16 cellular contexts compared by ENCODE assay signal in the genomic region with DNA sequence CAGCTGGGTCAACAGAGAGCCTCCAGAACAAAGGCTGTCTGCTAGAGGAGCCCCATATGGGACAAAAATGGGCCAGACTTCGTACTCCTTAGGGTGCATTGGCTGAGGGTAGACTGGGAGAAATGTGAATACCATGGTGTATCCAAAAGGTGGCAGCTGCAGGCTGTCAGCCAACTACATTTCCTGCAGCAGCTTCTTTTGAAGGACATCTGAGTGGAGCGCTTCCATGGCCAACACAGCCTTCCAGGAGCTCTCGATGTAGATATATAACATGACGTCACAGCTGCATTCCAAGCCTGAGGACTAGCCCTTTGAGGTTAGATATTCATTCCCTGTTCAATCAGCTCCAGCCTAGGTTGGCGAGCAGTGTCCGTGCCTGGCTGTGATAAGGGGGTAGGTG.
DNase-seq lines count a peak whose midpoint lies in the region; ATAC-seq, FAIRE-seq and TF ChIP-seq lines count a peak whose summit lies in the region.
"Had no signal": no experiment of that assay in that cellular context is flagged by ENCODE, and none has a peak within 500 bp of the region (broad histone marks: within the 10 kb centered on the region; RNA-seq: fewer than 3 reads in every experiment).

No MANE protein-coding gene starts in this region.

- no peak for ATAC-seq in K562
- ATAC-seq in lung (ENCODE audit: insufficient read depth, low FRiP score): no peak
- ATAC-seq in GM21528 (IDR thresholded peaks at IDR 0.05; ENCODE audit: low FRiP score, unreplicated experiment): no peak
- ATAC-seq in GM19467 (IDR thresholded peaks at IDR 0.05; ENCODE audit: unreplicated experiment): no peak
- no peak for ATAC-seq in GM18907 (IDR thresholded peaks at IDR 0.05; ENCODE audit: unreplicated experiment)
- no peak for ATAC-seq in HG02938 (IDR thresholded peaks at IDR 0.05; ENCODE audit: unreplicated experiment)
- ATAC-seq: gastroesophageal sphincter had no signal

- no peak for TF ChIP-seq POLR2A in K562 (conservative IDR thresholded peaks at IDR 0.05)

- POLR2A ChIA-PET in K562 (lab: Yijun Ruan, JAX): interaction anchor here (0.6 kb wide), 1 partner anchor 560 kb away, joined by 3 read pairs; no protein-coding TSS in a partner anchor

- peak; percentile 13; the same call in 1 of the 2 replicates for TF ChIP-seq RAD21 in Ishikawa (IDR thresholded peaks at IDR 0.05; ENCODE audit: low read depth)
- TF ChIP-seq RAD21 in K562 (CRISPR knock-in tag; conservative IDR thresholded peaks at IDR 0.05 in 1 of 2, IDR thresholded peaks at IDR 0.05 in 1 of 2): no peak

- H3K9ac ChIP-seq in K562 (ENCODE audit: insufficient read depth in 1 of 2, low read depth in 2 of 2, low read length in 2 of 2): no peak overlapping the region

- in situ Hi-C loops in K562 (cut with MboI): no loop called here

- BruUV-seq in K562 (replicated peaks; lab: Mats Ljungman, UMichigan): no TSS peak

- FAIRE-seq in K562 (lab: Jason Lieb, UNC): no peak

- TF ChIP-seq EP300 in Ishikawa (IDR thresholded peaks at IDR 0.05; ENCODE audit: borderline replicate concordance) (no peak), K562 (IDR thresholded peaks at IDR 0.05; ENCODE audit: low read length) (no peak)

- H3K27ac ChIP-seq in K562 (ENCODE audit: extremely low read depth, low read depth, low read length) (no peak overlapping the region), lung (ENCODE audit: low read depth in 1 of 2, low read length in 1 of 2) (no peak overlapping the region)
- H3K27ac ChIP-seq: gastroesophageal sphincter, sigmoid colon, thoracic aorta had no signal

- no peaks in the 10 kb centered on the region for H3K36me3 ChIP-seq in K562 (ENCODE audit: control insufficient read depth, insufficient read depth, low read length)
- no peaks in the 10 kb centered on the region for H3K36me3 ChIP-seq in lung (ENCODE audit: control insufficient read depth in 2 of 2, insufficient read depth in 2 of 2, low read length in 2 of 2)
- H3K36me3 ChIP-seq: gastroesophageal sphincter, HAP-1, sigmoid colon, thoracic aorta had no signal

- H3K79me2 ChIP-seq in K562 (ENCODE audit: control insufficient read depth, insufficient read depth, low read length): no peaks in the 10 kb centered on the region

- H3K9me3 ChIP-seq in K562 (replicated peaks; ENCODE audit: control insufficient read depth, insufficient read depth, low read depth, low read length) (no peaks in the 10 kb centered on the region), lung (ENCODE audit: control insufficient read depth in 2 of 2, insufficient read depth in 1 of 2, low read length in 1 of 2) (no peaks in the 10 kb centered on the region)
- H3K9me3 ChIP-seq: gastroesophageal sphincter, HAP-1, sigmoid colon, thoracic aorta had no signal

- H3K4me2 ChIP-seq in K562 (ENCODE audit: insufficient read depth, low read length): no peak overlapping the region

- no peaks in the 10 kb centered on the region for H4K20me1 ChIP-seq in K562 (replicated peaks; ENCODE audit: control insufficient read depth, insufficient read depth, low read length)

- CTCF ChIA-PET in K562 (lab: Yijun Ruan, JAX; ENCODE audit: low intra/inter-chr PET ratio): no interaction called here

- peaks cover 6 to 29% of the 10 kb centered on the region in 2 experiments; a peak in 4 of 5 replicates for H3K27me3 ChIP-seq in K562 (ENCODE audit: control insufficient read depth in 2 of 2, insufficient read depth in 2 of 2, low read length in 2 of 2)
- H3K27me3 ChIP-seq in lung (ENCODE audit: control insufficient read depth, insufficient read depth): no peaks in the 10 kb centered on the region
- H3K27me3 ChIP-seq: gastroesophageal sphincter, sigmoid colon had no signal

- intact Hi-C loops in K562 (cut with micrococcal nuclease): no loop called here

- H3K4me3 ChIP-seq in K562 (no peak overlapping the region), lung (no peak overlapping the region)
- H3K4me3 ChIP-seq: gastroesophageal sphincter, HAP-1, sigmoid colon, thoracic aorta had no signal

- H2AFZ ChIP-seq in K562 (ENCODE audit: low read depth, low read length): no peak overlapping the region

- 0% methylated on average over 6 of the region's 6 CpGs for WGBS in K562 (ENCODE audit: insufficient coverage, low coverage, missing lambda C conversion rate)
- WGBS in lung, 2 donors: 65 to 80% methylated on average over 6 of the region's 6 CpGs

- DNase-seq in DMS153 (lab: John Stamatoyannopoulos, UW): peak; percentile 16
- no peak for DNase-seq in K562 (ENCODE audit: extremely low read depth in 1 of 4, low spot score in 3 of 4)
- peak; percentile 29 for DNase-seq in lung (ENCODE audit: low spot score)
- DNase-seq: activated CD4-positive, alpha-beta memory T cell treated with anti-CD3 and anti-CD28 coated beads, Interleukin-2, amount 10 ng/mL, durations not matched to agents 7 days and 5 days; EL; nucleus accumbens; OCI-M1; sigmoid colon had no signal

- H3K9me1 ChIP-seq in K562 (ENCODE audit: control insufficient read depth, insufficient read depth, low read length): no peaks in the 10 kb centered on the region

- H3K4me1 ChIP-seq in K562 (replicated peaks in 1 of 2; ENCODE audit: control insufficient read depth in 2 of 2, insufficient read depth in 2 of 2, low read length in 2 of 2): no peaks in the 10 kb centered on the region
- no peaks in the 10 kb centered on the region for H3K4me1 ChIP-seq in lung (ENCODE audit: control insufficient read depth in 2 of 2, insufficient read depth in 2 of 2, low read length in 2 of 2)
- H3K4me1 ChIP-seq: gastroesophageal sphincter, HAP-1, sigmoid colon had no signal

- TF ChIP-seq CTCF in K562 (IDR thresholded peaks at IDR 0.05 in 2 of 3, conservative IDR thresholded peaks at IDR 0.05 in 1 of 3; ENCODE audit: insufficient read depth in 2 of 3, low read depth in 1 of 3, low read length in 3 of 3) (no peak), lung (IDR thresholded peaks at IDR 0.05; ENCODE audit: control extremely low read depth, extremely low read depth) (no peak)

TF ChIP-seq in Ishikawa, 13 proteins besides CTCF, POLR2A, EP300 and RAD21 (continues in another document):
- no peak for TF ChIP-seq TCF12 (IDR thresholded peaks at IDR 0.05; ENCODE audit: low read depth)
- no peak for TF ChIP-seq TEAD4 (IDR thresholded peaks at IDR 0.05)
- TF ChIP-seq EGR1 (IDR thresholded peaks at IDR 0.05): no peak
- no peak for TF ChIP-seq ZBTB7A (IDR thresholded peaks at IDR 0.05; ENCODE audit: low read depth)
- TF ChIP-seq NFIC (IDR thresholded peaks at IDR 0.05): no peak
- no peak for TF ChIP-seq YY1 (IDR thresholded peaks at IDR 0.05; ENCODE audit: low read depth)
- TF ChIP-seq, protein P1, sequence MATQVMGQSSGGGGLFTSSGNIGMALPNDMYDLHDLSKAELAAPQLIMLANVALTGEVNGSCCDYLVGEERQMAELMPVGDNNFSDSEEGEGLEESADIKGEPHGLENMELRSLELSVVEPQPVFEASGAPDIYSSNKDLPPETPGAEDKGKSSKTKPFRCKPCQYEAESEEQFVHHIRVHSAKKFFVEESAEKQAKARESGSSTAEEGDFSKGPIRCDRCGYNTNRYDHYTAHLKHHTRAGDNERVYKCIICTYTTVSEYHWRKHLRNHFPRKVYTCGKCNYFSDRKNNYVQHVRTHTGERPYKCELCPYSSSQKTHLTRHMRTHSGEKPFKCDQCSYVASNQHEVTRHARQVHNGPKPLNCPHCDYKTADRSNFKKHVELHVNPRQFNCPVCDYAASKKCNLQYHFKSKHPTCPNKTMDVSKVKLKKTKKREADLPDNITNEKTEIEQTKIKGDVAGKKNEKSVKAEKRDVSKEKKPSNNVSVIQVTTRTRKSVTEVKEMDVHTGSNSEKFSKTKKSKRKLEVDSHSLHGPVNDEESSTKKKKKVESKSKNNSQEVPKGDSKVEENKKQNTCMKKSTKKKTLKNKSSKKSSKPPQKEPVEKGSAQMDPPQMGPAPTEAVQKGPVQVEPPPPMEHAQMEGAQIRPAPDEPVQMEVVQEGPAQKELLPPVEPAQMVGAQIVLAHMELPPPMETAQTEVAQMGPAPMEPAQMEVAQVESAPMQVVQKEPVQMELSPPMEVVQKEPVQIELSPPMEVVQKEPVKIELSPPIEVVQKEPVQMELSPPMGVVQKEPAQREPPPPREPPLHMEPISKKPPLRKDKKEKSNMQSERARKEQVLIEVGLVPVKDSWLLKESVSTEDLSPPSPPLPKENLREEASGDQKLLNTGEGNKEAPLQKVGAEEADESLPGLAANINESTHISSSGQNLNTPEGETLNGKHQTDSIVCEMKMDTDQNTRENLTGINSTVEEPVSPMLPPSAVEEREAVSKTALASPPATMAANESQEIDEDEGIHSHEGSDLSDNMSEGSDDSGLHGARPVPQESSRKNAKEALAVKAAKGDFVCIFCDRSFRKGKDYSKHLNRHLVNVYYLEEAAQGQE (IDR thresholded peaks at IDR 0.05; ENCODE audit: low read depth): no peak

TF ChIP-seq in K562, 482 proteins besides CTCF, POLR2A, EP300 and RAD21:
- TF ChIP-seq ATF7 (IDR thresholded peaks at IDR 0.05) (peak; percentile 55; the same call in 1 of the 2 replicates), ZNF589 (CRISPR knock-in tag; IDR thresholded peaks at IDR 0.05; ENCODE audit: low read depth) (no peak), JUN (IDR thresholded peaks at IDR 0.05; ENCODE audit: borderline replicate concordance, low read depth, low read length) (no peak), JUN (CRISPR knock-in tag; IDR thresholded peaks at IDR 0.05; ENCODE audit: borderline replicate concordance) (no peak), ATF1 (CRISPR knock-in tag; IDR thresholded peaks at IDR 0.05) (no peak), ATF1 (tag; IDR thresholded peaks at IDR 0.05) (peak; percentile 72)

Comparison
In these comparisons a context has a peak if more than half of its experiments do, and no peak if none do; other contexts are left out.
1. DNase-seq: peak in DMS153 (single experiment) and lung (single experiment); none in K562 (0 of 4).